23 cellular contexts compared by ENCODE assay signal in genomic region chr5:176564002-176564401, GRCh38. TPM values are rescaled to one million over a fixed set of nuclear protein-coding genes. Genes with fewer than 3 reads are reported as not detected.
"Had no signal": no experiment of that assay in that cellular context is flagged by ENCODE, and none has a peak within 500 bp of the region (broad histone marks: within the 10 kb centered on the region; RNA-seq: fewer than 3 reads in every experiment).

No MANE protein-coding gene starts in this region.

- H3K27ac ChIP-seq: colonic mucosa, gastroesophageal sphincter, pancreas, spleen had no signal

- ATAC-seq: gastroesophageal sphincter; left colon; left ventricle myocardium superior; pancreas; right cardiac atrium; stimulated activated memory B cell treated with anti-CD40 and anti-IgM and Interleukin-4, amounts not matched to agents 10 μg/mL and 1 μg/mL and 100 μg/mL, for 72 hours had no signal

- H3K27ac Mint-ChIP-seq: nephron; progenitor cell of endocrine pancreas; stimulated activated memory B cell treated with anti-CD40 and anti-IgM and Interleukin-4, amounts not matched to agents 10 μg/mL and 1 μg/mL and 100 μg/mL, for 72 hours; stimulated activated naive CD8-positive, alpha-beta T cell treated with anti-CD3 and anti-CD28 coated beads, Interleukin-15, Interleukin-2, amounts not matched to agents 100 ng/mL and 50 ng/mL, for 24 hours had no signal

- H3K27me3 Mint-ChIP-seq: stimulated activated naive CD8-positive, alpha-beta T cell treated with anti-CD3 and anti-CD28 coated beads, Interleukin-15, Interleukin-2, amounts not matched to agents 100 ng/mL and 50 ng/mL, for 24 hours had no signal

- DNase-seq: colonic mucosa; dermis blood vessel endothelial cell; glutamatergic neuron; left colon; left ventricle myocardium superior; mesendoderm; naive B cell; occipital lobe; right cardiac atrium; spleen; stimulated activated CD4-positive, alpha-beta T cell treated with anti-CD3 and anti-CD28 coated beads, Interleukin-15, amount 100 ng/mL, for 24 hours; stimulated activated CD4-positive, alpha-beta T cell treated with anti-CD3 and anti-CD28 coated beads, Interleukin-1b, Interleukin-23, amount 100 ng/mL, for 48 hours; stimulated activated CD4-positive, alpha-beta T cell treated with anti-CD3 and anti-CD28 coated beads, Interleukin-4, amount 100 ng/mL, for 24 hours had no signal

- H3K36me3 Mint-ChIP-seq: stimulated activated memory B cell treated with anti-CD40 and anti-IgM and Interleukin-4, amounts not matched to agents 10 μg/mL and 1 μg/mL and 100 μg/mL, for 72 hours had no signal

- H3K4me3 Mint-ChIP-seq: naive B cell; nephron; stimulated activated memory B cell treated with anti-CD40 and anti-IgM and Interleukin-4, amounts not matched to agents 10 μg/mL and 1 μg/mL and 100 μg/mL, for 72 hours; stimulated activated naive CD8-positive, alpha-beta T cell treated with anti-CD3 and anti-CD28 coated beads, Interleukin-15, Interleukin-2, amounts not matched to agents 100 ng/mL and 50 ng/mL, for 24 hours had no signal

- H3K27me3 ChIP-seq: colonic mucosa, pancreas, testis had no signal

- H3K4me3 ChIP-seq: colonic mucosa, gastroesophageal sphincter, lung, pancreas, spleen, testis, tibial nerve had no signal

- H3K4me1 ChIP-seq: colonic mucosa, gastroesophageal sphincter, pancreas, testis, tibial nerve had no signal

- H3K9me3 ChIP-seq: colonic mucosa, gastroesophageal sphincter, pancreas, spleen, testis had no signal

- FAIRE-seq: pancreas had no signal

- H3K9me3 Mint-ChIP-seq: nephron; stimulated activated memory B cell treated with anti-CD40 and anti-IgM and Interleukin-4, amounts not matched to agents 10 μg/mL and 1 μg/mL and 100 μg/mL, for 72 hours; stimulated activated naive CD8-positive, alpha-beta T cell treated with anti-CD3 and anti-CD28 coated beads, Interleukin-15, Interleukin-2, amounts not matched to agents 100 ng/mL and 50 ng/mL, for 24 hours had no signal

- H3K36me3 ChIP-seq: colonic mucosa, gastroesophageal sphincter, pancreas, spleen, tibial nerve had no signal

- H3K4me1 Mint-ChIP-seq: nephron had no signal

RNA-seq across cellular contexts. Expression of gene CDHR2, which starts 14.9 kb away (rescaled TPM):
- total RNA-seq: tibial nerve, ureter had no signal
- polyA plus RNA-seq: right cardiac atrium had no signal
